20 cellular contexts compared by ENCODE assay signal in genomic region chr13:91311491-91311890, GRCh38. TPM values are rescaled to one million over a fixed set of nuclear protein-coding genes. Genes with fewer than 3 reads are reported as not detected.
DNase-seq lines count a peak whose midpoint lies in the region; ATAC-seq, FAIRE-seq and TF ChIP-seq lines count a peak whose summit lies in the region.
"Had no signal": no experiment of that assay in that cellular context is flagged by ENCODE, and none has a peak within 500 bp of the region (broad histone marks: within the 10 kb centered on the region; RNA-seq: fewer than 3 reads in every experiment).

No MANE protein-coding gene starts in this region.

- CTCF ChIA-PET in GM12878 (lab: Yijun Ruan, JAX) (interaction anchor here (1.0 to 7.6 kb wide), 14 partner anchors 16 to 469 kb away, joined by 3 to 111 read pairs (median 22); partner anchors contain the start of gene MIR17HG), HepG2 (lab: Yijun Ruan, JAX; ENCODE audit: low intra/inter-chr PET ratio, low total read pairs) (no interaction called here), mammary epithelial cell (lab: Charles Lee; ENCODE audit: low non-redundant PET) (no interaction called here)

- BruUV-seq in GM12878 (replicated peaks; lab: Mats Ljungman, UMichigan), result no TSS peak
- BruUV-seq in HepG2 (replicated peaks; lab: Mats Ljungman, UMichigan), result no TSS peak
- BruUV-seq in mammary epithelial cell (replicated peaks; lab: Mats Ljungman, UMichigan), result no TSS peak

- dilution Hi-C loops in mammary epithelial cell (cut with HindIII; ENCODE audit: low sequenced_read_pairs), result no loop called here

- TF ChIP-seq POLR2A in GM12878 (IDR thresholded peaks at IDR 0.05; ENCODE audit: low read depth, low read length), result no peak
- no peak for TF ChIP-seq POLR2A in HepG2 (IDR thresholded peaks at IDR 0.05; ENCODE audit: insufficient read depth in 1 of 2, low read depth in 2 of 2, low read length in 2 of 2)
- TF ChIP-seq POLR2A in lower leg skin (IDR thresholded peaks at IDR 0.05), result no peak

- peak; percentile 26 for DNase-seq in GDM1 (lab: John Stamatoyannopoulos, UW)
- DNase-seq in GM12878 (ENCODE audit: low read depth, low spot score), result no peak
- DNase-seq in HepG2 (ENCODE audit: low spot score), result no peak
- DNase-seq in mammary epithelial cell, result no peak
- DNase-seq in HT-29 (ENCODE audit: low spot score), result no peak
- no peak for DNase-seq in lower leg skin (ENCODE audit: low spot score in 2 of 2)
- no peak for DNase-seq in NOMO-1 treated with DMSO at 0.1 percent for 48 hours (lab: John Stamatoyannopoulos, UW; ENCODE audit: unreplicated experiment)
- DNase-seq: CD4-positive, alpha-beta memory T cell; DMS153; GM23248; MV-4-11; NCI-H187; NCI-H2107; NCI-H510A; SJCRH30 had no signal

- peak; percentile 21 for ATAC-seq in GM12878
- ATAC-seq in HepG2, result peak; percentile 72
- ATAC-seq: HCT116, Panc1 had no signal

- intact Hi-C loops in GM12878 (cut with micrococcal nuclease; ENCODE audit: unreplicated experiment), result no loop called here
- intact Hi-C loops in HepG2 (cut with micrococcal nuclease; ENCODE audit: unreplicated experiment), result no loop called here
- intact Hi-C loops in mammary epithelial cell (cut with micrococcal nuclease), result no loop called here
- intact Hi-C loops in lower leg skin (cut with DNase I; ENCODE audit: low total_unique reads), result no loop called here

- TF ChIP-seq RAD21 in GM12878 (IDR thresholded peaks at IDR 0.05; ENCODE audit: insufficient read depth, low read depth, low read length) (peak; percentile 31; the same call in 1 of the 2 replicates), HepG2 (CRISPR knock-in tag; IDR thresholded peaks at IDR 0.05) (no peak)

- in situ Hi-C loops in GM12878 (cut with MboI), result no loop called here
- in situ Hi-C loops in HepG2 (cut with HindIII; ENCODE audit: extremely low pct_ligation_motif_present, low pct_unique_long_range_greater_than_20kb), result no loop called here
- in situ Hi-C loops in mammary epithelial cell (cut with MboI; ENCODE audit: low sequenced_read_pairs in 2 of 2), result no loop called here

- H3K27ac ChIP-seq in OCI-LY3 (ENCODE audit: low read length), result peak overlapping the region; percentile 56
- H3K27ac ChIP-seq in GM12878 (ENCODE audit: control insufficient read depth, insufficient read depth), result no peak overlapping the region
- no peak overlapping the region for H3K27ac ChIP-seq in HepG2 (ENCODE audit: extremely low read length, insufficient read depth, low read length)
- H3K27ac ChIP-seq in mammary epithelial cell (ENCODE audit: insufficient read depth, low read depth, low read length), result no peak overlapping the region
- H3K27ac ChIP-seq: A549, BLaER1, GM23248, SJCRH30 had no signal

- SMC1A ChIA-PET in GM12878 (lab: Charles Lee; ENCODE audit: uncharacterized antibody, unreplicated experiment), result interaction anchor here (0.6 to 7.9 kb wide), 16 partner anchors 10 to 177 kb away, joined by 3 to 73 read pairs (median 5); partner anchors contain the start of gene MIR17HG

- RAD21 ChIA-PET in GM12878 (lab: Charles Lee; ENCODE audit: unreplicated experiment), result interaction anchor here (0.7 to 5.7 kb wide), 9 partner anchors 10 to 153 kb away, joined by 3 to 72 read pairs (median 12); partner anchors contain the start of gene MIR17HG

- H3K36me3 ChIP-seq in OCI-LY3 (replicated peaks; ENCODE audit: low read depth, low read length) (no peaks in the 10 kb centered on the region), GM12878 (ENCODE audit: control insufficient read depth in 2 of 2, insufficient read depth in 2 of 2, low read length in 1 of 2) (no peaks in the 10 kb centered on the region), HepG2 (replicated peaks in 1 of 2; ENCODE audit: control insufficient read depth in 1 of 2, insufficient read depth in 2 of 2, low read length in 2 of 2) (no peaks in the 10 kb centered on the region), mammary epithelial cell (ENCODE audit: insufficient read depth, low read length) (no peaks in the 10 kb centered on the region)
- H3K36me3 ChIP-seq: BLaER1, SJCRH30 had no signal

- FAIRE-seq in GM12878 (lab: Jason Lieb, UNC), result no peak
- no peak for FAIRE-seq in HepG2 (lab: Jason Lieb, UNC)
- FAIRE-seq: A549 had no signal

- peak overlapping the region; percentile 83 for H3K4me2 ChIP-seq in OCI-LY3 (ENCODE audit: low read length)
- H3K4me2 ChIP-seq in GM12878 (ENCODE audit: control insufficient read depth, insufficient read depth), result no peak overlapping the region
- no peak overlapping the region for H3K4me2 ChIP-seq in HepG2 (ENCODE audit: low read depth, low read length)
- H3K4me2 ChIP-seq in mammary epithelial cell (ENCODE audit: insufficient read depth, low read depth, low read length), result no peak overlapping the region
- H3K4me2 ChIP-seq: A549, BLaER1 had no signal

- H3K79me2 ChIP-seq in OCI-LY3 (ENCODE audit: low read length) (no peaks in the 10 kb centered on the region), GM12878 (ENCODE audit: control insufficient read depth, insufficient read depth, low read length) (no peaks in the 10 kb centered on the region), HepG2 (ENCODE audit: insufficient read depth, low read length) (no peaks in the 10 kb centered on the region), mammary epithelial cell (ENCODE audit: insufficient read depth, low read length) (no peaks in the 10 kb centered on the region)

- POLR2A ChIA-PET in GM12878 (lab: Charles Lee), result no interaction called here
- POLR2A ChIA-PET in HepG2 (lab: Yijun Ruan, JAX), result no interaction called here

- no peak for TF ChIP-seq EP300 in GM12878 (IDR thresholded peaks at IDR 0.05; ENCODE audit: borderline replicate concordance in 1 of 2, control insufficient read depth in 1 of 2, low read depth in 2 of 2, low read length in 2 of 2)
- no peak for TF ChIP-seq EP300 in HepG2 (IDR thresholded peaks at IDR 0.05; ENCODE audit: low read depth in 2 of 2, low read length in 2 of 2)
- no peak for TF ChIP-seq EP300 in HepG2 (CRISPR knock-in tag; IDR thresholded peaks at IDR 0.05; ENCODE audit: borderline replicate concordance)

- H3K9ac ChIP-seq in OCI-LY3 (ENCODE audit: low read length) (peak overlapping the region; percentile 45; the same call in 1 of the 2 replicates), GM12878 (ENCODE audit: control insufficient read depth, insufficient read depth, low read length) (no peak overlapping the region), HepG2 (ENCODE audit: insufficient read depth, low read depth, low read length) (no peak overlapping the region), mammary epithelial cell (ENCODE audit: insufficient read depth, low read length) (no peak overlapping the region)
- H3K9ac ChIP-seq: BLaER1, GM23248 had no signal

- H3K4me1 ChIP-seq in OCI-LY3 (ENCODE audit: low read length) (peaks cover 50% of the 10 kb centered on the region), GM12878 (ENCODE audit: control insufficient read depth, insufficient read depth, low read length) (peaks cover 4% of the 10 kb centered on the region), HepG2 (ENCODE audit: insufficient read depth, low read length) (no peaks in the 10 kb centered on the region), mammary epithelial cell (ENCODE audit: insufficient read depth, low read length) (no peaks in the 10 kb centered on the region)
- H3K4me1 ChIP-seq: A549, BLaER1, SJCRH30 had no signal

- peaks cover 5% of the 10 kb centered on the region; the same call in 1 of the 2 replicates for H3K9me3 ChIP-seq in OCI-LY3 (ENCODE audit: insufficient read depth, low read length)
- H3K9me3 ChIP-seq in GM12878 (replicated peaks; ENCODE audit: control insufficient read depth, insufficient read depth, low read length), result no peaks in the 10 kb centered on the region
- H3K9me3 ChIP-seq in HepG2 (ENCODE audit: low read length), result no peaks in the 10 kb centered on the region
- H3K9me3 ChIP-seq in mammary epithelial cell (replicated peaks; ENCODE audit: insufficient read depth, low read length), result no peaks in the 10 kb centered on the region
- H3K9me3 ChIP-seq: A549, BLaER1, SJCRH30 had no signal

- 50% methylated on average over 4 of the region's 4 CpGs for WGBS in GM12878 (ENCODE audit: insufficient coverage, insufficient replicate concordance, low lambda C conversion rate, missing lambda C conversion rate)
- 3% methylated on average over 4 of the region's 4 CpGs for WGBS in HepG2 (ENCODE audit: low lambda C conversion rate)
- 93% methylated on average over 3 of the region's 4 CpGs for WGBS in mammary epithelial cell (ENCODE audit: low coverage, missing lambda C conversion rate)
- WGBS in lower leg skin, 2 donors, result 73 to 83% methylated on average over 4 of the region's 4 CpGs

- H2AFZ ChIP-seq in OCI-LY3 (ENCODE audit: low read depth, low read length) (peak overlapping the region; percentile 96), GM12878 (ENCODE audit: control insufficient read depth, low read depth, low read length) (peak overlapping the region; percentile 50), HepG2 (ENCODE audit: low read length) (no peak overlapping the region), mammary epithelial cell (ENCODE audit: low read depth, low read length) (no peak overlapping the region)

- H3K4me3 ChIP-seq in OCI-LY3 (ENCODE audit: low read length), result peak overlapping the region; percentile 75
- H3K4me3 ChIP-seq in GM12878, result no peak overlapping the region
- H3K4me3 ChIP-seq in HepG2 (replicated peaks in 1 of 3; ENCODE audit: insufficient read depth in 1 of 3, low read depth in 2 of 3, low read length in 3 of 3), result no peak overlapping the region
- H3K4me3 ChIP-seq in mammary epithelial cell (replicated peaks in 1 of 3; ENCODE audit: insufficient read depth in 1 of 3, low read depth in 2 of 3, low read length in 3 of 3), result no peak overlapping the region
- no peak overlapping the region for H3K4me3 ChIP-seq in lower leg skin (ENCODE audit: low read depth, poor library complexity, severe bottlenecking)
- H3K4me3 ChIP-seq: A549, BLaER1, GM23248, SJCRH30 had no signal

- H3K27me3 ChIP-seq in OCI-LY3 (ENCODE audit: low read depth, low read length), result no peaks in the 10 kb centered on the region
- H3K27me3 ChIP-seq in GM12878 (replicated peaks in 1 of 2; ENCODE audit: control insufficient read depth in 2 of 2, insufficient read depth in 2 of 2, low read length in 1 of 2), result no peaks in the 10 kb centered on the region
- H3K27me3 ChIP-seq in HepG2 (ENCODE audit: control insufficient read depth in 1 of 2, insufficient read depth in 2 of 2, low read length in 2 of 2), result 0 out of 5 replicates have a peak, but pooled peaks cover 0 to 4% of the 10 kb centered on the region in 2 experiments
- no peaks in the 10 kb centered on the region for H3K27me3 ChIP-seq in mammary epithelial cell (ENCODE audit: insufficient read depth, low read length)
- H3K27me3 ChIP-seq: BLaER1, SJCRH30 had no signal

- TF ChIP-seq CTCF in OCI-LY3 (IDR thresholded peaks at IDR 0.05; ENCODE audit: low read depth, low read length) (no peak), GM12878 (IDR thresholded peaks at IDR 0.05 in 2 of 3, conservative IDR thresholded peaks at IDR 0.05 in 1 of 3; ENCODE audit: control insufficient read depth in 2 of 3, extremely low read depth in 1 of 3, insufficient read depth in 1 of 3, low read depth in 3 of 3, low read length in 3 of 3) (no peak), HepG2 (CRISPR knock-in tag; IDR thresholded peaks at IDR 0.05) (no peak), mammary epithelial cell (conservative IDR thresholded peaks at IDR 0.05 in 1 of 2, IDR thresholded peaks at IDR 0.05 in 1 of 2; ENCODE audit: extremely low read depth in 1 of 2, insufficient read depth in 1 of 2, low read depth in 1 of 2, low read length in 2 of 2) (no peak), lower leg skin (IDR thresholded peaks at IDR 0.05) (no peak)

- no peaks in the 10 kb centered on the region for H4K20me1 ChIP-seq in OCI-LY3 (ENCODE audit: insufficient read depth, low read length)
- no peaks in the 10 kb centered on the region for H4K20me1 ChIP-seq in GM12878 (ENCODE audit: control insufficient read depth, insufficient read depth)
- H4K20me1 ChIP-seq in HepG2 (ENCODE audit: insufficient read depth, low read length), result no peaks in the 10 kb centered on the region
- H4K20me1 ChIP-seq in mammary epithelial cell (ENCODE audit: insufficient read depth, low read length), result no peaks in the 10 kb centered on the region
- H4K20me1 ChIP-seq: BLaER1 had no signal

RNA-seq across cellular contexts. Expression of gene MIR17HG, which starts 36.0 kb away (rescaled TPM):
- 157 and 159 TPM in 2 replicates for total RNA-seq in GM12878 (2013; cell fraction: nucleolus; rRNA removed)
- 34.8 and 44.1 TPM in 2 replicates for total RNA-seq in GM12878 (2014; rRNA removed)
- total RNA-seq in GM12878 (2014; rRNA removed; fragmentation: Illumina TruSeq; extraction: Trizol), result 37.7 and 39.9 TPM in 2 replicates
- total RNA-seq in GM12878 (2021), result 21.2 and 23.5 TPM in 2 replicates
- 6.4 TPM for polyA plus RNA-seq in GM12878 (2011; ENCODE audit: low read depth)
- polyA plus RNA-seq in GM12878 (2011; rRNA removed), result 16.6 and 29.5 TPM in 2 replicates
- 3.0 and 3.6 TPM in 2 replicates for polyA plus RNA-seq in GM12878 (2011; cell fraction: cytosol; rRNA removed)
- 20.1 and 26.2 TPM in 2 replicates for polyA plus RNA-seq in GM12878 (2011; cell fraction: nucleus; rRNA removed)
- polyA plus RNA-seq in GM12878 (2012), result 8.0 and 13.4 TPM in 2 replicates
- polyA plus RNA-seq in GM12878 (2014; fragmentation: Illumina TruSeq; extraction: Trizol), result 11.9 and 16.6 TPM in 2 replicates
- polyA plus RNA-seq in GM12878 (2014; fragmentation: Nextera tagmentation; extraction: Ambion mirVana), result 10 to 100 TPM; 11.6 to 13.6 TPM
- 16.4 and 19.4 TPM in 2 replicates for polyA plus RNA-seq in GM12878 (2014; rRNA removed)
- 1 to 10 TPM; 4.4 to 5.1 TPM for polyA plus RNA-seq in GM12878 (2016; fragmentation: Nextera tagmentation; extraction: Ambion mirVana)
- polyA minus RNA-seq in GM12878 (2011; rRNA and poly(A)+ RNA removed), result 27.6 and 40.8 TPM in 2 replicates
- 3.7 and 3.9 TPM in 2 replicates for polyA minus RNA-seq in GM12878 (2011; cell fraction: cytosol; rRNA and poly(A)+ RNA removed)
- polyA minus RNA-seq in GM12878 (2011; cell fraction: nucleus; rRNA and poly(A)+ RNA removed), result 124 and 145 TPM in 2 replicates
- total RNA-seq in HepG2 (2016; rRNA removed; fragmentation: Illumina TruSeq; extraction: Trizol), result 0.73 and 12.3 TPM in 2 replicates
- 1.0 and 1.1 TPM in 2 replicates for total RNA-seq in HepG2 (2016; cell fraction: cytosol; rRNA removed; fragmentation: Illumina TruSeq; extraction: Trizol; ENCODE audit: low read depth)
- total RNA-seq in HepG2 (2016; cell fraction: insoluble cytoplasmic fraction; rRNA removed; fragmentation: Illumina TruSeq; extraction: Trizol), result 0.51 and 10.4 TPM in 2 replicates
- total RNA-seq in HepG2 (2016; cell fraction: membrane; rRNA removed; fragmentation: Illumina TruSeq; extraction: Trizol), result 1.2 TPM in 2 replicates
- total RNA-seq in HepG2 (2016; cell fraction: nucleus; rRNA removed; fragmentation: Illumina TruSeq; extraction: Trizol), result 55.1 and 55.2 TPM in 2 replicates
- polyA plus RNA-seq in HepG2 (2011; rRNA removed), result 2.0 and 2.5 TPM in 2 replicates
- polyA plus RNA-seq in HepG2 (2011; cell fraction: cytosol; rRNA removed), result 0.23 and 0.53 TPM in 2 replicates
- polyA plus RNA-seq in HepG2 (2011; cell fraction: nucleus; rRNA removed), result 3.3 and 5.4 TPM in 2 replicates
- polyA plus RNA-seq in HepG2 (2012), result 2.2 and 3.0 TPM in 2 replicates
- polyA plus RNA-seq in HepG2 (2016; cell fraction: cytosol; fragmentation: Illumina TruSeq; extraction: Trizol; ENCODE audit: low read depth), result 0.89 and 1.3 TPM in 2 replicates
- polyA plus RNA-seq in HepG2 (2016; cell fraction: insoluble cytoplasmic fraction; fragmentation: Illumina TruSeq; extraction: Trizol; ENCODE audit: low read depth), result 0.40 and 0.74 TPM in 2 replicates
- polyA plus RNA-seq in HepG2 (2016; cell fraction: membrane; fragmentation: Illumina TruSeq; extraction: Trizol; ENCODE audit: low read depth), result 1.1 and 1.3 TPM in 2 replicates
- 8.4 and 8.8 TPM in 2 replicates for polyA plus RNA-seq in HepG2 (2016; cell fraction: nucleus; fragmentation: Illumina TruSeq; extraction: Trizol; ENCODE audit: insufficient read depth, low read depth)
- 8.9 and 26.4 TPM in 2 replicates for polyA minus RNA-seq in HepG2 (2011; rRNA and poly(A)+ RNA removed; ENCODE audit: low replicate concordance)
- polyA minus RNA-seq in HepG2 (2011; cell fraction: cytosol; rRNA and poly(A)+ RNA removed), result 0.59 and 1.4 TPM in 2 replicates
- polyA minus RNA-seq in HepG2 (2011; cell fraction: nucleus; rRNA and poly(A)+ RNA removed), result 159 and 193 TPM in 2 replicates
- total RNA-seq in mammary epithelial cell, result 1 to 10 TPM; 4.0 to 5.2 TPM
- polyA plus RNA-seq in mammary epithelial cell, result 0.59 TPM
- 8.6 TPM for polyA minus RNA-seq in mammary epithelial cell
- total RNA-seq in HT-29 (2014; rRNA removed; shearing (Covaris generic)), result 6.8 and 7.6 TPM in 2 replicates
- 1 to 10 TPM in 3 of 4 donors, under 1 TPM in 1; 0.78 to 2.7 (median 1.3) TPM for total RNA-seq in lower leg skin

Comparison
In these comparisons a context has a peak if more than half of its experiments do, and no peak if none do; other contexts are left out.
1. H2AFZ ChIP-seq: peak in OCI-LY3 (single experiment) and GM12878 (single experiment); none in HepG2 (single experiment) and mammary epithelial cell (single experiment).